Comparison of ENCODE assay signal across 2 cellular contexts in the genomic region with DNA sequence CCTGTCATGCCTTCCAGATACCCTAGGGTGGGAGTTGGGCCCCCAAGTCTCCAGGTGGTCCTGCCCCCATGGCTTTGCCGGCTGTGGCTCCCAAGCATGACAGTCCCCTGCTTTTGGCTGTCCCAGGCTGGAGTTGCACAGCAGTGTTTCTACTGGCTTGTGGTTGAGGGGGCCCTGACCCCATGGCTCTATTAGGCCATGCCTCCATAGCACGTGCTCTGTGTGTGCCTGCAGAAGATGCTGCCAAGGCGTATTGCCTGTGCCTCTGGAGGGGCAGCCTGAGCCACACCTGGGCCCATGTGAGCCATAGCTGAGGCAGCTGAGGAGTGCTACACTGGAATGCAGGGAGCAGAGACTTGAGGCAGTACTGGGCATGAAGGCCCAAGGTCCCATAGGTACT.
TF ChIP-seq lines count a peak whose summit lies in the region.

No MANE protein-coding gene starts in this region.

TF ChIP-seq in IMR-90, 13 proteins besides CTCF, POLR2A, EP300 and RAD21:
- TF ChIP-seq NFE2L2 (IDR thresholded peaks at IDR 0.05; ENCODE audit: low read depth, low read length) = no peak
- TF ChIP-seq BHLHE40 (IDR thresholded peaks at IDR 0.05; ENCODE audit: low read depth, low read length) = no peak
- no peak for TF ChIP-seq RCOR1 (IDR thresholded peaks at IDR 0.05; ENCODE audit: insufficient replicate concordance, low read length)
- TF ChIP-seq MAZ (IDR thresholded peaks at IDR 0.05; ENCODE audit: borderline replicate concordance, low read depth, low read length) = no peak
- TF ChIP-seq, protein P1, sequence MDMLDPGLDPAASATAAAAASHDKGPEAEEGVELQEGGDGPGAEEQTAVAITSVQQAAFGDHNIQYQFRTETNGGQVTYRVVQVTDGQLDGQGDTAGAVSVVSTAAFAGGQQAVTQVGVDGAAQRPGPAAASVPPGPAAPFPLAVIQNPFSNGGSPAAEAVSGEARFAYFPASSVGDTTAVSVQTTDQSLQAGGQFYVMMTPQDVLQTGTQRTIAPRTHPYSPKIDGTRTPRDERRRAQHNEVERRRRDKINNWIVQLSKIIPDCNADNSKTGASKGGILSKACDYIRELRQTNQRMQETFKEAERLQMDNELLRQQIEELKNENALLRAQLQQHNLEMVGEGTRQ (IDR thresholded peaks at IDR 0.05; ENCODE audit: low read depth, low read length) = no peak
- no peak for TF ChIP-seq RFX5 (IDR thresholded peaks at IDR 0.05; ENCODE audit: low read depth, low read length)

TF ChIP-seq in K562, 482 proteins besides CTCF, POLR2A, EP300 and RAD21:
- TF ChIP-seq, protein P2, sequence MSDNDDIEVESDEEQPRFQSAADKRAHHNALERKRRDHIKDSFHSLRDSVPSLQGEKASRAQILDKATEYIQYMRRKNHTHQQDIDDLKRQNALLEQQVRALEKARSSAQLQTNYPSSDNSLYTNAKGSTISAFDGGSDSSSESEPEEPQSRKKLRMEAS (CRISPR knock-in tag; IDR thresholded peaks at IDR 0.05) = peak; percentile 25; the same call in 1 of the 2 replicates
- TF ChIP-seq NR2F6 (CRISPR knock-in tag; IDR thresholded peaks at IDR 0.05) = no peak
